ENCODE assay signal across 11 cellular contexts in the genomic region with DNA sequence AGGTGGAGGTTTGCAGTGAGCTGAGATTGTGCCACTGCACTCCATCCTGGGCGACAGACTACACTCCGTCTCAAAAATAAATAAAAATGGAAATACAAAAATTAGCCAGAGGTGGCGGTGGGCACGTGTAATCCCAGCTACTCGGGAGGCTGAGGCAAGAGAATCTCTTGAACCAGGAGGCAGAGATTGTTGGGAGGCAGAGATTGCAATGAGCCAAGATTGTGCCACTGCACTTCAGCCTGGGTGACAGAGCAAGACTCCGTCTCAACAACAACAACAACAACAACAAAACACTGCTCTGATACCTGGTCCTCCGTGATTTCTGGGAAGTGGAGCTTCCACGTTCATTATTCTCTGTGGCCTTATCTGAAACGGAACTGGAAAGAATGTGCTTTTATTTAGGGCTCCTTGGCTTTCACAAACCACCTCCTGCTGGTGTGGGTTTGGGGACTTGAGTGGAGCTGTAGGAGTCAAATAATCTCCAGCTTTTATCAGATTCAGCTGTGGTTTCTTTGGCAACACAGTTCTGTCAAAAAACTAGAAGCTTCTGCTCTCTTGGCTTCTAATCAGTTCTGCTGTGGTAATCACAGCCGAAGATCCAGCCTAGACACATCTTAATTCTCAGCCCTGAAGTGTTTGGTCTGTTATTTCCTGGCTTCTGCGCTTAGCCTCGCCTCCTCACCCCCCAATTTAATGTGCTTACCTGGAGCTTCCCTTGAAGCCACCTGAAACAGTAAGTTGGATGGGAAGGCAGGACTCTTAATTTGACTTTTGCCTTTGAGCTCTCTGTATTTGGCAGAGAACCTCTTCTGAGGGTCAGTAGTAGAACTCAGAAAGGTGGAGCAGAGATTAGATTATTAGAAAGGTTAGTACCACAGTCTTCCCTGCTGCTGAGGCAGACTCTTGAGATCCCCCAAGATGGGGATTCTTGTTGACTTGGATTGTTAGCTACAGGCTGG. TPM values are rescaled to one million over a fixed set of nuclear protein-coding genes. Genes with fewer than 3 reads are reported as not detected.
DNase-seq lines count a peak whose midpoint lies in the region; ATAC-seq and TF ChIP-seq lines count a peak whose summit lies in the region.
"Had no signal": no experiment of that assay in that cellular context is flagged by ENCODE, and none has a peak within 500 bp of the region (broad histone marks: within the 10 kb centered on the region; RNA-seq: fewer than 3 reads in every experiment).

No MANE protein-coding gene starts in this region.

- POLR2A ChIA-PET in WTC11 (lab: Charles Lee) (interaction anchor here (0.6 to 0.7 kb wide), 2 partner anchors 21 to 369 kb away, joined by 3 to 4 read pairs; no protein-coding TSS in a partner anchor), GM10248 (lab: Yijun Ruan, JAX) (interaction anchor here (0.5 to 0.6 kb wide), 2 partner anchors 26 to 38 kb away, joined by 3 to 9 read pairs; no protein-coding TSS in a partner anchor)

- no peak for TF ChIP-seq CTCF in WTC11 (IDR thresholded peaks at IDR 0.05)
- TF ChIP-seq CTCF in fibroblast of pulmonary artery (IDR thresholded peaks at IDR 0.05; ENCODE audit: low read length, missing control alignments) = no peak
- TF ChIP-seq CTCF in GM10248 (IDR thresholded peaks at IDR 0.05; ENCODE audit: control extremely low read depth, extremely low read depth, low read depth, missing control alignments) = no peak

- peak overlapping the region; percentile 74 for H3K27ac ChIP-seq in subcutaneous abdominal adipose tissue (ENCODE audit: low read depth, low read length)

- no peaks in the 10 kb centered on the region for H3K36me3 Mint-ChIP-seq in WTC11

- peaks cover 6 to 42% (median 39%) of the 10 kb centered on the region in 5 donors for H3K4me1 ChIP-seq in subcutaneous abdominal adipose tissue (ENCODE audit: control insufficient read depth in 5 of 5, insufficient read depth in 5 of 5, low read length in 5 of 5)

- no peaks in the 10 kb centered on the region for H3K27me3 Mint-ChIP-seq in WTC11 (ENCODE audit: low read depth)

- ATAC-seq in WTC11 = no peak
- no peak for ATAC-seq in GM18520 (IDR thresholded peaks at IDR 0.05; ENCODE audit: unreplicated experiment)

- H3K4me3 ChIP-seq in fibroblast of pulmonary artery (replicated peaks; ENCODE audit: low read depth, low read length) = peak overlapping the region; percentile 11
- H3K4me3 ChIP-seq in subcutaneous abdominal adipose tissue (ENCODE audit: low read depth in 1 of 5, low read length in 5 of 5) = no peak overlapping the region

- H3K9ac ChIP-seq in subcutaneous abdominal adipose tissue (ENCODE audit: low read length in 5 of 5) = peak overlapping the region in 2 of 5 donors; percentile 35 to 62

- H3K9me3 ChIP-seq in subcutaneous abdominal adipose tissue (ENCODE audit: control insufficient read depth in 5 of 5, low read length in 5 of 5) = no peaks in the 10 kb centered on the region

- no peak overlapping the region for H3K4me3 Mint-ChIP-seq in WTC11

- H3K4me1 Mint-ChIP-seq in WTC11 = peaks cover 14% of the 10 kb centered on the region

- no peaks in the 10 kb centered on the region for H3K27me3 ChIP-seq in subcutaneous abdominal adipose tissue (ENCODE audit: control insufficient read depth in 5 of 5, insufficient read depth in 4 of 5, low read length in 5 of 5)

- H3K27ac Mint-ChIP-seq in WTC11 = peak overlapping the region; percentile 53; the same call in 1 of the 2 replicates

- CTCF ChIA-PET in WTC11 (lab: Charles Lee) (interaction anchor here (0.6 to 2.9 kb wide), 4 partner anchors 21 to 238 kb away, joined by 3 to 9 read pairs (median 4); partner anchors contain the start of gene IRAK2), GM10248 (lab: Yijun Ruan, JAX) (interaction anchor here (0.7 to 6.4 kb wide), 5 partner anchors 7 to 88 kb away, joined by 3 to 33 read pairs (median 3); partner anchors contain the start of gene IRAK2)

- H3K9me3 Mint-ChIP-seq in WTC11 = no peaks in the 10 kb centered on the region

- DNase-seq in SKM-1 (lab: John Stamatoyannopoulos, UW; ENCODE audit: unreplicated experiment) (peak; percentile 10), SKM-1 treated with dmso at 0.1 percent for 144 hours (lab: John Stamatoyannopoulos, UW; ENCODE audit: unreplicated experiment) (no peak), WTC11 (ENCODE audit: low spot score) (no peak), fibroblast of pulmonary artery (ENCODE audit: low read depth) (peak; percentile 78), SHP77 (lab: John Stamatoyannopoulos, UW) (no peak), GM10248 (ENCODE audit: extremely low spot score) (no peak)
- DNase-seq: 8988T, midbrain, NCI-H1092 had no signal

- H3K36me3 ChIP-seq in subcutaneous abdominal adipose tissue (ENCODE audit: control insufficient read depth in 5 of 5, insufficient read depth in 5 of 5, low read length in 5 of 5) = peaks cover 0 to 7% (median 6%) of the 10 kb centered on the region in 5 donors

TF ChIP-seq in WTC11, 78 proteins besides CTCF, POLR2A, EP300 and RAD21 (continues in another document):
- TF ChIP-seq ELF4 (CRISPR knock-in tag; IDR thresholded peaks at IDR 0.05; ENCODE audit: low read depth) (no peak), PRDM15 (CRISPR knock-in tag; IDR thresholded peaks at IDR 0.05) (no peak), FOXP1 (CRISPR knock-in tag; IDR thresholded peaks at IDR 0.05; ENCODE audit: borderline replicate concordance) (no peak), ZNF423 (CRISPR knock-in tag; IDR thresholded peaks at IDR 0.05) (no peak), ZNF671 (CRISPR knock-in tag; IDR thresholded peaks at IDR 0.05) (no peak), ZNF263 (CRISPR knock-in tag; IDR thresholded peaks at IDR 0.05; ENCODE audit: low read depth) (no peak), AR (CRISPR knock-in tag; IDR thresholded peaks at IDR 0.05) (no peak), SMAD4 (CRISPR knock-in tag; IDR thresholded peaks at IDR 0.05) (no peak), TCF7 (CRISPR knock-in tag; IDR thresholded peaks at IDR 0.05; ENCODE audit: low read depth) (no peak), MAX (CRISPR knock-in tag; IDR thresholded peaks at IDR 0.05) (no peak), PRRX2 (CRISPR knock-in tag; IDR thresholded peaks at IDR 0.05) (no peak), SOX15 (CRISPR knock-in tag; IDR thresholded peaks at IDR 0.05) (no peak)
- TF ChIP-seq, protein P1, sequence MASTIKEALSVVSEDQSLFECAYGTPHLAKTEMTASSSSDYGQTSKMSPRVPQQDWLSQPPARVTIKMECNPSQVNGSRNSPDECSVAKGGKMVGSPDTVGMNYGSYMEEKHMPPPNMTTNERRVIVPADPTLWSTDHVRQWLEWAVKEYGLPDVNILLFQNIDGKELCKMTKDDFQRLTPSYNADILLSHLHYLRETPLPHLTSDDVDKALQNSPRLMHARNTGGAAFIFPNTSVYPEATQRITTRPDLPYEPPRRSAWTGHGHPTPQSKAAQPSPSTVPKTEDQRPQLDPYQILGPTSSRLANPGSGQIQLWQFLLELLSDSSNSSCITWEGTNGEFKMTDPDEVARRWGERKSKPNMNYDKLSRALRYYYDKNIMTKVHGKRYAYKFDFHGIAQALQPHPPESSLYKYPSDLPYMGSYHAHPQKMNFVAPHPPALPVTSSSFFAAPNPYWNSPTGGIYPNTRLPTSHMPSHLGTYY (CRISPR knock-in tag; IDR thresholded peaks at IDR 0.05) = no peak

RNA-seq across cellular contexts. Expression of gene IRAK2, which starts 21.4 kb away (rescaled TPM):
- total RNA-seq in WTC11 (2021) = 0.71 to 1.4 TPM (median 0.73 TPM) in 3 replicates

RNA-seq across cellular contexts. Expression of gene VHL, which starts 44.5 kb away (rescaled TPM):
- 49.5 to 51.3 TPM (median 50.7 TPM) in 3 replicates for total RNA-seq in WTC11 (2021)

Comparison
In these comparisons a context has a peak if more than half of its experiments do, and no peak if none do; other contexts are left out.
1. DNase-seq: peak in SKM-1 (single experiment) and fibroblast of pulmonary artery (single experiment); none in SKM-1 treated with dmso at 0.1 percent for 144 hours (single experiment), WTC11 (single experiment), SHP77 (0 of 2) and GM10248 (single experiment).